23 cellular contexts compared by ENCODE assay signal in the genomic region with DNA sequence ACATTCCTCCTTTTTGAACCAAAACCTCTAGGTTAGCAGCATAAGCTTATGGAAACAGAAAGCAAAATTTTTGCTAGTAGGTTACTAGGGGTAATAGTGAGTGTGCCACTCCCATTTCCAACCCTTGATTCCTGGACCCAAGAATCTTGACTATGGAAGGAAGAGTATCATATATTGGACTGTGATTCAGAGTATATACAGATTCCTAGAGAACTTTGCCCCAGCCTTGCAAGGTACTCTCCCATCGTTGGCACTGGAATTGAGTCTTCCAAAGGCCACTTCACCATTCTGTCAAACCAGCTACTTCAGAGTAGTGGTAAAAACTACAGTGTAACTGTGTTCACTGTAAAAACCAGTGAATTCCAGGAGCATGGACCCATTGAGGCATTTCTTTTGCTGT.
A peak's percentile ranks its signal among the peaks of the same experiment; 100 is the strongest.
DNase-seq lines count a peak whose midpoint lies in the region; ATAC-seq, FAIRE-seq and TF ChIP-seq lines count a peak whose summit lies in the region.
"Had no signal": no experiment of that assay in that cellular context is flagged by ENCODE, and none has a peak within 500 bp of the region (broad histone marks: within the 10 kb centered on the region; RNA-seq: fewer than 3 reads in every experiment).

No MANE protein-coding gene starts in this region.

- no peaks in the 10 kb centered on the region for H3K27me3 ChIP-seq in Panc1 (ENCODE audit: control insufficient read depth, insufficient read depth, low read length)
- no peaks in the 10 kb centered on the region for H3K27me3 ChIP-seq in small intestine (ENCODE audit: control insufficient read depth in 2 of 2, insufficient read depth in 2 of 2, low read length in 2 of 2)
- H3K27me3 ChIP-seq: BLaER1 treated with 17β-estradiol and CSF1 and Interleukin-3, amounts not matched to agents 10 nM and 100 nM had no signal

- CTCF ChIA-PET in Panc1 (lab: Charles Lee), result no interaction called here

- intact Hi-C loops in Panc1 (cut with micrococcal nuclease; ENCODE audit: unreplicated experiment) (no loop called here), left colon (cut with DNase I, micrococcal nuclease) (no loop called here)

- peaks cover 13% of the 10 kb centered on the region; the same call in 1 of the 2 replicates for H3K9me3 ChIP-seq in Panc1 (ENCODE audit: control insufficient read depth, insufficient read depth, low read depth, low read length)
- no peaks in the 10 kb centered on the region for H3K9me3 ChIP-seq in small intestine (ENCODE audit: control insufficient read depth, low read depth)
- H3K9me3 ChIP-seq: Caco-2 had no signal

- TF ChIP-seq CTCF in Panc1 (IDR thresholded peaks at IDR 0.05), result no peak

- H3K4me3 ChIP-seq in Panc1 (ENCODE audit: low read depth in 2 of 2, low read length in 2 of 2) (no peak overlapping the region), small intestine (ENCODE audit: low read depth in 1 of 2, low read length in 2 of 2) (no peak overlapping the region)
- H3K4me3 ChIP-seq: A549; BLaER1 treated with 17β-estradiol and CSF1 and Interleukin-3, amounts not matched to agents 10 nM and 100 nM; GM12878 had no signal

- no TSS peak for BruUV-seq in Panc1 (replicated peaks; lab: Mats Ljungman, UMichigan)

- no peak for FAIRE-seq in small intestine (lab: Jason Lieb, UNC)
- FAIRE-seq: A549, D721Med, GM12878, GM12892, GM18507 had no signal

- no peak for DNase-seq in Panc1 (ENCODE audit: low read depth, low spot score)
- DNase-seq in left colon, result no peak
- peak; percentile 81 for DNase-seq in small intestine
- DNase-seq in DMS114 treated with DMSO at 0.1 percent for 48 hours (lab: John Stamatoyannopoulos, UW; ENCODE audit: unreplicated experiment), result no peak
- DNase-seq in foreskin melanocyte, result no peak
- DNase-seq: AML-193; Caco-2; Calu3; CD4-positive, alpha-beta T cell; CD8-positive, alpha-beta T cell; DMS153; DMS79; DND-41; EL; GDM1 had no signal

- H3K36me3 ChIP-seq in Panc1 (ENCODE audit: control insufficient read depth, insufficient read depth, low read length) (no peaks in the 10 kb centered on the region), small intestine (ENCODE audit: control insufficient read depth in 2 of 2, insufficient read depth in 2 of 2, low read length in 2 of 2) (no peaks in the 10 kb centered on the region)
- H3K36me3 ChIP-seq: BLaER1 treated with 17β-estradiol and CSF1 and Interleukin-3, amounts not matched to agents 10 nM and 100 nM had no signal

- no peak for ATAC-seq in Panc1
- ATAC-seq in left colon, result peak; percentile 99
- ATAC-seq: A549; CD8-positive, alpha-beta T cell; GM12878 had no signal

- WGBS in small intestine, 3 donors, result 4 to 66% (median 25%) methylated on average over 1 of the region's 1 CpG

- H3K27ac ChIP-seq in Panc1 (ENCODE audit: low read length) (peak overlapping the region; percentile 52; the same call in 1 of the 2 replicates), small intestine (ENCODE audit: low read depth in 1 of 2, low read length in 1 of 2) (no peak overlapping the region)
- H3K27ac ChIP-seq: 22Rv1; A549; BLaER1 treated with 17β-estradiol and CSF1 and Interleukin-3, amounts not matched to agents 10 nM and 100 nM; C4-2B had no signal

- H3K4me1 ChIP-seq in Panc1 (ENCODE audit: control insufficient read depth, insufficient read depth, low read length), result no peaks in the 10 kb centered on the region
- H3K4me1 ChIP-seq in small intestine (ENCODE audit: control insufficient read depth in 2 of 2, insufficient read depth in 1 of 2, low read depth in 1 of 2, low read length in 1 of 2), result no peaks in the 10 kb centered on the region
- H3K4me1 ChIP-seq: BLaER1 treated with 17β-estradiol and CSF1 and Interleukin-3, amounts not matched to agents 10 nM and 100 nM had no signal

- in situ Hi-C loops in Panc1 (cut with HindIII; ENCODE audit: low pct_unique_long_range_greater_than_20kb, low sequenced_read_pairs), result no loop called here

- POLR2A ChIA-PET in Panc1 (lab: Charles Lee), result no interaction called here
